Comparison of ENCODE assay signal across 28 cellular contexts in the genomic region with DNA sequence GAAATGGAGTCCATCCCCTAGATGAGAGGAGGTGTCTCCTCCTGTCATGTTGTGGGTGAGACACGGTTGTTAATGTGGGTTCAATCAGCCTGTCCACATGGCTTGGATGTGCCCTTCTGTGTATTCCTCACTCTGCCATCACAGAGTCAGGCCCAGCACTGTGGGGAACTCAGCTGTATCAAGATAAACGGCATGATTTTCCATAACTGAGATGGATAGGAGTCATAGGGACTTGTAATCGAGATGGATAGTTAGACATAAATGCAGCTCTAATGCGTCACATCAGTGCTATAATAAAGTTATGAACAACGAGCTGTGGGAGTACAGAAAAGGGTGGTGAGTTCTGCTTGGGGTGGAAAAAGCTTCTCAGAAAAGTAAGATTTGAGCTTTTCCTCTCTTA.
"Had no signal": no experiment of that assay in that cellular context is flagged by ENCODE, and none has a peak within 500 bp of the region (broad histone marks: within the 10 kb centered on the region; RNA-seq: fewer than 3 reads in every experiment).

No MANE protein-coding gene starts in this region.

- H3K9me3 ChIP-seq: stomach, suprapubic skin, testis, thoracic aorta, thyroid gland, tibial artery, tibial nerve, transverse colon, upper lobe of left lung, upper lobe of right lung, uterus, vagina had no signal

- H3K9me3 Mint-ChIP-seq: stimulated activated effector memory CD8-positive, alpha-beta T cell treated with anti-CD3 and anti-CD28 coated beads, Interleukin-12 subunit alpha, Interleukin-12 subunit beta, amount 100 ng/mL, for 72 hours; stimulated activated memory B cell treated with anti-CD40 and anti-IgM and Interleukin-4, amounts not matched to agents 10 μg/mL and 1 μg/mL and 100 μg/mL, for 72 hours; type B pancreatic cell had no signal

- H3K4me3 Mint-ChIP-seq: stimulated activated effector memory CD8-positive, alpha-beta T cell treated with anti-CD3 and anti-CD28 coated beads, Interleukin-12 subunit alpha, Interleukin-12 subunit beta, amount 100 ng/mL, for 72 hours; stimulated activated memory B cell treated with anti-CD40 and anti-IgM and Interleukin-4, amounts not matched to agents 10 μg/mL and 1 μg/mL and 100 μg/mL, for 72 hours; stimulated activated naive B cell treated with anti-CD40 and anti-IgM and Interleukin-4, amounts not matched to agents 10 μg/mL and 1 μg/mL and 100 μg/mL, for 72 hours; stimulated activated naive CD8-positive, alpha-beta T cell treated with anti-CD3 and anti-CD28 coated beads, Interleukin-15, amount 100 ng/mL, for 72 hours; stimulated activated naive CD8-positive, alpha-beta T cell treated with anti-CD3 and anti-CD28 coated beads, Interleukin-15, Interleukin-2, amounts not matched to agents 100 ng/mL and 50 ng/mL, for 24 hours; type B pancreatic cell had no signal

- H3K36me3 Mint-ChIP-seq: stimulated activated effector memory CD8-positive, alpha-beta T cell treated with anti-CD3 and anti-CD28 coated beads, Interleukin-12 subunit alpha, Interleukin-12 subunit beta, amount 100 ng/mL, for 72 hours; stimulated activated memory B cell treated with anti-CD40 and anti-IgM and Interleukin-4, amounts not matched to agents 10 μg/mL and 1 μg/mL and 100 μg/mL, for 72 hours; stimulated activated naive B cell treated with anti-CD40 and anti-IgM and Interleukin-4, amounts not matched to agents 10 μg/mL and 1 μg/mL and 100 μg/mL, for 72 hours; type B pancreatic cell had no signal

- H3K4me3 ChIP-seq: stomach, suprapubic skin, testis, thoracic aorta, thyroid gland, tibial artery, tibial nerve, transverse colon, upper lobe of left lung, upper lobe of right lung, uterus, vagina had no signal

- H3K4me1 ChIP-seq: stomach, suprapubic skin, testis, thyroid gland, tibial artery, tibial nerve, transverse colon, upper lobe of left lung, upper lobe of right lung, uterus, vagina had no signal

- DNase-seq: stimulated activated CD4-positive, alpha-beta T cell treated with anti-CD3 and anti-CD28 coated beads, Interleukin-2, amount 100 ng/mL, for 48 hours; stimulated activated CD4-positive, alpha-beta T cell treated with anti-CD3 and anti-CD28 coated beads, Interleukin-4, amount 100 ng/mL, for 1 hour; stimulated activated CD4-positive, alpha-beta T cell treated with anti-CD3 and anti-CD28 coated beads, Interleukin-4, amount 100 ng/mL, for 24 hours; stimulated activated CD4-positive, alpha-beta T cell treated with anti-CD3 and anti-CD28 coated beads, Interleukin-4, amount 100 ng/mL, for 4 hours; stimulated activated CD8-positive, alpha-beta memory T cell treated with anti-CD3 and anti-CD28 coated beads, Interleukin-4, amount 100 ng/mL, for 48 hours; stimulated activated naive B cell treated with anti-CD40 and anti-IgM and Interleukin-4, amounts not matched to agents 10 μg/mL and 1 μg/mL and 100 μg/mL, for 72 hours; stimulated activated naive CD4-positive, alpha-beta T cell; stimulated activated naive CD4-positive, alpha-beta T cell treated with Interleukin-2 at 50 U/mL for 16 hours; stimulated activated naive CD8-positive, alpha-beta T cell treated with anti-CD3 and anti-CD28 coated beads, Interleukin-15, amount 100 ng/mL, for 72 hours; stimulated activated naive CD8-positive, alpha-beta T cell treated with anti-CD3 and anti-CD28 coated beads, Interleukin-15, Interleukin-2, amounts not matched to agents 100 U/mL and 50 U/mL, for 24 hours; stomach; substantia nigra; testis; thyroid gland; tibial artery; transverse colon; trophoblast cell; upper lobe of left lung; upper lobe of right lung; uterus had no signal

- H3K4me1 Mint-ChIP-seq: stimulated activated effector memory CD8-positive, alpha-beta T cell treated with anti-CD3 and anti-CD28 coated beads, Interleukin-12 subunit alpha, Interleukin-12 subunit beta, amount 100 ng/mL, for 72 hours; stimulated activated memory B cell treated with anti-CD40 and anti-IgM and Interleukin-4, amounts not matched to agents 10 μg/mL and 1 μg/mL and 100 μg/mL, for 72 hours; stimulated activated naive B cell treated with anti-CD40 and anti-IgM and Interleukin-4, amounts not matched to agents 10 μg/mL and 1 μg/mL and 100 μg/mL, for 72 hours; stimulated activated naive CD8-positive, alpha-beta T cell treated with anti-CD3 and anti-CD28 coated beads, Interleukin-15, amount 100 ng/mL, for 72 hours had no signal

- H3K27me3 ChIP-seq: stomach, suprapubic skin, testis, thyroid gland, tibial artery, tibial nerve, transverse colon, upper lobe of left lung, upper lobe of right lung, uterus, vagina had no signal

- H3K36me3 ChIP-seq: stomach, suprapubic skin, thoracic aorta, thyroid gland, tibial artery, tibial nerve, transverse colon, upper lobe of left lung, upper lobe of right lung, uterus, vagina had no signal

- H3K27me3 Mint-ChIP-seq: stimulated activated memory B cell treated with anti-CD40 and anti-IgM and Interleukin-4, amounts not matched to agents 10 μg/mL and 1 μg/mL and 100 μg/mL, for 72 hours; stimulated activated naive B cell treated with anti-CD40 and anti-IgM and Interleukin-4, amounts not matched to agents 10 μg/mL and 1 μg/mL and 100 μg/mL, for 72 hours; stimulated activated naive CD8-positive, alpha-beta T cell treated with anti-CD3 and anti-CD28 coated beads, Interleukin-15, amount 100 ng/mL, for 72 hours; stimulated activated naive CD8-positive, alpha-beta T cell treated with anti-CD3 and anti-CD28 coated beads, Interleukin-15, Interleukin-2, amounts not matched to agents 100 ng/mL and 50 ng/mL, for 24 hours had no signal

- ATAC-seq: stimulated activated effector memory CD8-positive, alpha-beta T cell treated with anti-CD3 and anti-CD28 coated beads, Interleukin-12 subunit alpha, Interleukin-12 subunit beta, amount 100 ng/mL, for 72 hours; stimulated activated memory B cell treated with anti-CD40 and anti-IgM and Interleukin-4, amounts not matched to agents 10 μg/mL and 1 μg/mL and 100 μg/mL, for 72 hours; stimulated activated naive B cell treated with anti-CD40 and anti-IgM and Interleukin-4, amounts not matched to agents 10 μg/mL and 1 μg/mL and 100 μg/mL, for 72 hours; stimulated activated naive CD8-positive, alpha-beta T cell treated with anti-CD3 and anti-CD28 coated beads, Interleukin-15, amount 100 ng/mL, for 72 hours; stimulated activated naive CD8-positive, alpha-beta T cell treated with anti-CD3 and anti-CD28 coated beads, Interleukin-15, Interleukin-2, amounts not matched to agents 100 U/mL and 50 U/mL, for 24 hours; upper lobe of right lung had no signal

- H3K27ac Mint-ChIP-seq: stimulated activated effector memory CD8-positive, alpha-beta T cell treated with anti-CD3 and anti-CD28 coated beads, Interleukin-12 subunit alpha, Interleukin-12 subunit beta, amount 100 ng/mL, for 72 hours; stimulated activated memory B cell treated with anti-CD40 and anti-IgM and Interleukin-4, amounts not matched to agents 10 μg/mL and 1 μg/mL and 100 μg/mL, for 72 hours; stimulated activated naive B cell treated with anti-CD40 and anti-IgM and Interleukin-4, amounts not matched to agents 10 μg/mL and 1 μg/mL and 100 μg/mL, for 72 hours; stimulated activated naive CD8-positive, alpha-beta T cell treated with anti-CD3 and anti-CD28 coated beads, Interleukin-15, amount 100 ng/mL, for 72 hours; stimulated activated naive CD8-positive, alpha-beta T cell treated with anti-CD3 and anti-CD28 coated beads, Interleukin-15, Interleukin-2, amounts not matched to agents 100 ng/mL and 50 ng/mL, for 24 hours; type B pancreatic cell had no signal

- H3K27ac ChIP-seq: stomach, suprapubic skin, testis, thoracic aorta, thyroid gland, tibial artery, tibial nerve, transverse colon, upper lobe of left lung, upper lobe of right lung, uterus, vagina had no signal
